Comparison of ENCODE assay signal across 19 cellular contexts in genomic region chrX:153773741-153774575, GRCh38. TPM values are rescaled to one million over a fixed set of nuclear protein-coding genes. Genes with fewer than 3 reads are reported as not detected.
DNase-seq lines count a peak whose midpoint lies in the region; ATAC-seq and TF ChIP-seq lines count a peak whose summit lies in the region.
"Had no signal": no experiment of that assay in that cellular context is flagged by ENCODE, and none has a peak within 500 bp of the region (broad histone marks: within the 10 kb centered on the region; RNA-seq: fewer than 3 reads in every experiment).

No MANE protein-coding gene starts in this region.

- TF ChIP-seq POLR2A in adrenal gland (IDR thresholded peaks at IDR 0.05): no peak

- no peak overlapping the region for H3K4me3 Mint-ChIP-seq in nephron progenitor cell
- H3K4me3 Mint-ChIP-seq: activated T-cell treated with anti-CD3 and anti-CD28 coated beads, Interleukin-2, amount 50 U/mL, for 72 hours had no signal

- H3K4me1 ChIP-seq in SK-N-SH (ENCODE audit: control insufficient read depth in 1 of 2, insufficient read depth in 2 of 2, low read depth in 1 of 2, low read length in 1 of 2): no peaks in the 10 kb centered on the region
- no peaks in the 10 kb centered on the region for H3K4me1 ChIP-seq in RWPE2 (ENCODE audit: insufficient read depth, poor library complexity, severe bottlenecking)
- no peaks in the 10 kb centered on the region for H3K4me1 ChIP-seq in adrenal gland (replicated peaks in 1 of 2)

- H3K27ac Mint-ChIP-seq in nephron progenitor cell: no peak overlapping the region
- H3K27ac Mint-ChIP-seq: activated T-cell treated with anti-CD3 and anti-CD28 coated beads, Interleukin-2, amount 50 U/mL, for 72 hours had no signal

- no peak for ATAC-seq in SK-N-SH treated with all-trans-retinoic acid at 6 μM for 48 hours
- ATAC-seq in RWPE2 (ENCODE audit: low read depth): no peak
- ATAC-seq: activated T-cell treated with anti-CD3 and anti-CD28 coated beads, Interleukin-2, amount 50 U/mL, for 72 hours had no signal

- H3K79me2 ChIP-seq in SK-N-SH (ENCODE audit: insufficient read depth): no peaks in the 10 kb centered on the region

- TF ChIP-seq CTCF in SK-N-SH (IDR thresholded peaks at IDR 0.05): no peak
- no peak for TF ChIP-seq CTCF in RWPE2 (IDR thresholded peaks at IDR 0.05; ENCODE audit: poor library complexity, severe bottlenecking)
- TF ChIP-seq CTCF in nephron progenitor cell (IDR thresholded peaks at IDR 0.05): no peak
- no peak for TF ChIP-seq CTCF in adrenal gland (IDR thresholded peaks at IDR 0.05)

- WGBS in SK-N-SH (ENCODE audit: low lambda C conversion rate): 79% methylated on average over 18 of the region's 48 CpGs
- WGBS in adrenal gland, 4 donors: 92 to 95% (median 94%) methylated on average over 7 to 48 of the region's 48 CpGs

- peaks cover 21% of the 10 kb centered on the region for H3K9me3 Mint-ChIP-seq in nephron progenitor cell
- H3K9me3 Mint-ChIP-seq: activated T-cell treated with anti-CD3 and anti-CD28 coated beads, Interleukin-2, amount 50 U/mL, for 72 hours had no signal

- no peak overlapping the region for H3K4me2 ChIP-seq in SK-N-SH

- H3K9me3 ChIP-seq in SK-N-SH: no peaks in the 10 kb centered on the region
- no peaks in the 10 kb centered on the region for H3K9me3 ChIP-seq in RWPE2 (ENCODE audit: severe bottlenecking)
- H3K9me3 ChIP-seq in adrenal gland (replicated peaks in 1 of 3): no peaks in the 10 kb centered on the region
- H3K9me3 ChIP-seq: neutrophil had no signal

- intact Hi-C loops in adrenal gland (cut with DNase I): no loop called here

- H3K36me3 ChIP-seq in SK-N-SH (replicated peaks in 1 of 2; ENCODE audit: control insufficient read depth in 1 of 2, insufficient read depth in 2 of 2, low read length in 1 of 2) (peaks cover 0 to 4% of the 10 kb centered on the region in 2 experiments), RWPE2 (ENCODE audit: low read depth) (no peaks in the 10 kb centered on the region), adrenal gland (replicated peaks in 1 of 2) (peaks cover 0 to 16% of the 10 kb centered on the region in 2 donors)
- H3K36me3 ChIP-seq: neutrophil had no signal

- no peak overlapping the region for H3K4me3 ChIP-seq in SK-N-SH (ENCODE audit: low read depth in 2 of 2, low read length in 1 of 2)
- H3K4me3 ChIP-seq in RWPE2 (ENCODE audit: severe bottlenecking): no peak overlapping the region
- H3K4me3 ChIP-seq in adrenal gland: no peak overlapping the region
- H3K4me3 ChIP-seq: GM23248 had no signal

- no peak overlapping the region for H3K9ac ChIP-seq in SK-N-SH
- H3K9ac ChIP-seq: GM23248 had no signal

- H3K27me3 ChIP-seq in SK-N-SH (ENCODE audit: insufficient read depth): no peaks in the 10 kb centered on the region
- no peaks in the 10 kb centered on the region for H3K27me3 ChIP-seq in RWPE2 (ENCODE audit: insufficient read depth, poor library complexity, severe bottlenecking)
- H3K27me3 ChIP-seq in adrenal gland: no peaks in the 10 kb centered on the region

- POLR2A ChIA-PET in SK-N-SH (lab: Yijun Ruan, JAX): no interaction called here

- TF ChIP-seq EP300 in SK-N-SH (IDR thresholded peaks at IDR 0.05; ENCODE audit: borderline replicate concordance in 1 of 2, low read depth in 1 of 2, low read length in 1 of 2): no peak

- peak; percentile 36 for DNase-seq in SK-N-SH
- peak; percentile 45 for DNase-seq in RWPE2 (ENCODE audit: low spot score)
- DNase-seq in nephron progenitor cell: peak; percentile 0
- no peak for DNase-seq in NK-92 (lab: John Stamatoyannopoulos, UW; ENCODE audit: unreplicated experiment)
- no peak for DNase-seq in adrenal gland
- DNase-seq: activated T-cell treated with anti-CD3 and anti-CD28 coated beads, Interleukin-2, amount 50 U/mL, for 72 hours; cortex of kidney; DND-41; GM23248; KBM-7; NCI-H748 treated with DMSO at 0.1 percent for 48 hours; SHP77; stimulated activated CD8-positive, alpha-beta memory T cell treated with anti-CD3 and anti-CD28 coated beads, Interleukin-4, amount 100 ng/mL, for 48 hours had no signal

- H3K9me2 ChIP-seq in SK-N-SH: no peaks in the 10 kb centered on the region

- H3K4me1 Mint-ChIP-seq in nephron progenitor cell: no peaks in the 10 kb centered on the region

- no peaks in the 10 kb centered on the region for H4K20me1 ChIP-seq in SK-N-SH (ENCODE audit: insufficient read depth)

- no peak overlapping the region for H2AFZ ChIP-seq in SK-N-SH (ENCODE audit: low read depth)
- H2AFZ ChIP-seq: GM23248 had no signal

- TF ChIP-seq RAD21 in SK-N-SH (IDR thresholded peaks at IDR 0.05; ENCODE audit: low read length): no peak

- H3K27me3 Mint-ChIP-seq in nephron progenitor cell (ENCODE audit: low read depth, poor library complexity): peaks cover 4% of the 10 kb centered on the region

- no peaks in the 10 kb centered on the region for H3F3A ChIP-seq in SK-N-SH (replicated peaks; ENCODE audit: insufficient read depth)

- CTCF ChIA-PET in SK-N-SH (lab: Yijun Ruan, JAX): interaction anchor here (1.3 kb wide), 1 partner anchor 149 kb away, joined by 3 read pairs; no protein-coding TSS in a partner anchor

- H3K36me3 Mint-ChIP-seq in nephron progenitor cell (ENCODE audit: low read depth): no peaks in the 10 kb centered on the region

- H3K27ac ChIP-seq in SK-N-SH (ENCODE audit: low read depth in 2 of 2, low read length in 1 of 2) (no peak overlapping the region), RWPE2 (ENCODE audit: poor library complexity, severe bottlenecking) (no peak overlapping the region), adrenal gland (no peak overlapping the region)
- H3K27ac ChIP-seq: 22Rv1, GM23248, neutrophil had no signal

TF ChIP-seq in SK-N-SH, 30 proteins besides CTCF, POLR2A, EP300 and RAD21 (continues in another document):
- TF ChIP-seq FOXM1 (IDR thresholded peaks at IDR 0.05; ENCODE audit: low read depth): no peak
- TF ChIP-seq MEF2A (IDR thresholded peaks at IDR 0.05; ENCODE audit: borderline replicate concordance, low read depth): no peak
- no peak for TF ChIP-seq TEAD4 (IDR thresholded peaks at IDR 0.05; ENCODE audit: borderline replicate concordance, insufficient read depth)
- no peak for TF ChIP-seq IRF3 (IDR thresholded peaks at IDR 0.05; ENCODE audit: low read depth, low read length)

TF ChIP-seq in SK-N-SH treated with all-trans-retinoic acid at 6 μM for 48 hours, 23 proteins besides CTCF, POLR2A, EP300 and RAD21:
- TF ChIP-seq ESRRG (CRISPR knock-in tag; IDR thresholded peaks at IDR 0.05): no peak
- no peak for TF ChIP-seq RARB (CRISPR knock-in tag; IDR thresholded peaks at IDR 0.05)
- TF ChIP-seq PATZ1 (CRISPR knock-in tag; IDR thresholded peaks at IDR 0.05; ENCODE audit: borderline replicate concordance): no peak
- no peak for TF ChIP-seq OSR1 (CRISPR knock-in tag; IDR thresholded peaks at IDR 0.05)
- TF ChIP-seq TCF4 (CRISPR knock-in tag; IDR thresholded peaks at IDR 0.05; ENCODE audit: borderline replicate concordance): no peak
- TF ChIP-seq ZFP3 (CRISPR knock-in tag; IDR thresholded peaks at IDR 0.05): no peak
- no peak for TF ChIP-seq ZC3H10 (CRISPR knock-in tag; IDR thresholded peaks at IDR 0.05)
- TF ChIP-seq TOX (CRISPR knock-in tag; IDR thresholded peaks at IDR 0.05; ENCODE audit: borderline replicate concordance): no peak
TF ChIP-seq in SK-N-SH treated with all-trans-retinoic acid at 6 μM for 48 hours: peak in this region for 0.

RNA-seq across cellular contexts. Expression of gene SRPK3, which starts 6.9 kb away (rescaled TPM):
- polyA plus RNA-seq in SK-N-SH (2012; rRNA removed) (0.50 and 0.74 TPM in 2 replicates), adrenal gland (10 to 100 TPM in 1 of 3 donors, 1 to 10 TPM in 1, under 1 TPM in 1; 0.31 to 20.5 (median 4.9) TPM)
- 0.08 and 0.19 TPM in 2 replicates for polyA plus RNA-seq in SK-N-SH (2012; cell fraction: cytosol; rRNA removed)
- 0.80 and 1.5 TPM in 2 replicates for polyA plus RNA-seq in SK-N-SH (2012; cell fraction: nucleus; rRNA removed)
- 1 to 10 TPM in 4 of 8 donors, under 1 TPM in 3, not detected in 1; 0.14 to 2.9 (median 1.2) TPM for total RNA-seq in adrenal gland
- total RNA-seq: activated CD8-positive, alpha-beta memory T cell treated with anti-CD3 and anti-CD28 coated beads for 36 hours; activated T-cell treated with anti-CD3 and anti-CD28 coated beads, Interleukin-2, amount 50 U/mL, for 72 hours; glomerular endothelial cell; OCI-LY7 had no signal

RNA-seq across cellular contexts. Expression of gene PLXNB3, which starts 9.9 kb away (rescaled TPM):
- polyA plus RNA-seq in SK-N-SH (2012; rRNA removed) (13.8 and 15.5 TPM in 2 replicates), adrenal gland (100 to 1,000 TPM in 1 of 3 donors, 10 to 100 TPM in 2; 21.7 to 119 (median 87.3) TPM)
- 4.8 and 6.1 TPM in 2 replicates for polyA plus RNA-seq in SK-N-SH (2012; cell fraction: cytosol; rRNA removed)
- 102 and 172 TPM in 2 replicates for polyA plus RNA-seq in SK-N-SH (2012; cell fraction: nucleus; rRNA removed)
- 100 to 1,000 TPM in 1 of 8 donors, 10 to 100 TPM in 7; 31.2 to 103 (median 41.4) TPM for total RNA-seq in adrenal gland
- total RNA-seq: OCI-LY7 had no signal

RNA-seq across cellular contexts. Expression of gene IDH3G, which starts 20.2 kb away (rescaled TPM):
- polyA plus RNA-seq in SK-N-SH (2012; rRNA removed) (78.0 and 107 TPM in 2 replicates), adrenal gland (100 to 1,000 TPM in 2 of 3 donors, 10 to 100 TPM in 1; 73.9 to 112 (median 111) TPM)
- polyA plus RNA-seq in SK-N-SH (2012; cell fraction: cytosol; rRNA removed): 38.1 and 53.3 TPM in 2 replicates
- 212 and 213 TPM in 2 replicates for polyA plus RNA-seq in SK-N-SH (2012; cell fraction: nucleus; rRNA removed)
- 100 to 1,000 TPM in 2 of 8 donors, 10 to 100 TPM in 6; 75.8 to 144 (median 85.2) TPM for total RNA-seq in adrenal gland

RNA-seq across cellular contexts. Expression of gene SSR4, which starts 20.5 kb away (rescaled TPM):
- polyA plus RNA-seq in SK-N-SH (2012; rRNA removed) (326 and 367 TPM in 2 replicates), adrenal gland (1,000 to 10,000 TPM in 1 of 3 donors, 100 to 1,000 TPM in 2; 195 to 1,349 (median 921) TPM)
- polyA plus RNA-seq in SK-N-SH (2012; cell fraction: cytosol; rRNA removed): 195 and 259 TPM in 2 replicates
- 162 and 171 TPM in 2 replicates for polyA plus RNA-seq in SK-N-SH (2012; cell fraction: nucleus; rRNA removed)
- 100 to 1,000 TPM; 162 to 609 (median 339) TPM for total RNA-seq in adrenal gland

RNA-seq across cellular contexts. Expression of gene ABCD1, which starts 49.3 kb away (rescaled TPM):
- polyA plus RNA-seq in SK-N-SH (2012; rRNA removed) (7.2 and 7.9 TPM in 2 replicates), adrenal gland (10 to 100 TPM; 29.7 to 58.6 (median 42.3) TPM)
- 2.8 and 5.4 TPM in 2 replicates for polyA plus RNA-seq in SK-N-SH (2012; cell fraction: cytosol; rRNA removed)
- polyA plus RNA-seq in SK-N-SH (2012; cell fraction: nucleus; rRNA removed): 17.4 and 18.9 TPM in 2 replicates
- 10 to 100 TPM; 36.5 to 78.0 (median 53.4) TPM for total RNA-seq in adrenal gland

Comparison
In these comparisons a context has a peak if more than half of its experiments do, and no peak if none do; other contexts are left out.
1. DNase-seq: peak in SK-N-SH (single experiment), RWPE2 (single experiment) and nephron progenitor cell (single experiment); none in NK-92 (single experiment) and adrenal gland (0 of 7).